In the genomic region with DNA sequence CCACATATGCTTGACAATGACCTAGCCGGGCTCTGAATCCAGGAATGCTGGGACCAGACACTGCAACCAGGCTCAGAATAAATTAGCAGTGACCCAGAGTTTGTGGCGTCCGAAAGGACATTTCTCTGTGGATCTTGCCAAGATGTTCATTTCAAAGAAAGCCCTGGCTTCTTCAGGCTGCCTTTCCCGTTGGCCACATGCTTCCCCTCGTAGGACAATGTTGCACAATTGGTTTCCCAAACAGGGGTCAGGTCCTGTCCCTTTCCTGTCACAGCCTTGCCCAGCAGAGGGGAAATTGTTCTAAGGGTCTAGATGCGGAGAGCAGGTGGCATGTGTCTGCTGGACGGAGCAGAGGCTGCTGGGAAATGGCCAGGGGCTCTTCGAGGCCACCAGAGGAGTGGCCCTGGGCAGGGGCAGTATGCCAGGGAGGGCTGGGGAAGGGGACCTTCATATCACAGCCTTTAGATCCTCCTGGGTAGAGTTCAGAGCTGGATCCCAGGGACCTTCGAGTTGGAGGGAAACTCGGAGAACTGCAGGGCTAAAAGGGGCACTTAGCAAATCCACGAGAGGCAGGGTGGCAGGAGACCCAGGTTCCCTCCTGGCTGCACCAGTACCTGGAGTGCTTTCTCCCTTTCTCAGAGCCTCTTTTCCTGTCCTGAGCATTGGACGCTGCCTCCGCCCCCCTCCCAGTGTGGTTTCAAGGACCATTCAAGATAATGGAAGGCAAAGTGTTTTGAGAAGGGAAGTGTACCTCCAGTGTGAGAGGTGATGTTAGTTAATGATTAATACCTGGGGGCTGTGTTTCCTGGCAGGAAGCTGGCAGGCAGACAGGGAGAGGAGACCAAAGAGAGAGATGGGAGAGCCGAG, we compare ENCODE assay signal across 2 cellular contexts.
TF ChIP-seq lines count a peak whose summit lies in the region.

No MANE protein-coding gene starts in this region.

TF ChIP-seq in A549, 52 proteins besides CTCF, POLR2A, EP300 and RAD21 (continued from another document):
- TF ChIP-seq NFE2L2 (conservative IDR thresholded peaks at IDR 0.05; ENCODE audit: low read length) (no peak), RARB (CRISPR knock-in tag; IDR thresholded peaks at IDR 0.05) (no peak), EHMT2 (IDR thresholded peaks at IDR 0.05; ENCODE audit: low read depth) (no peak), HEYL (CRISPR knock-in tag; IDR thresholded peaks at IDR 0.05) (no peak), EHF (CRISPR knock-in tag; IDR thresholded peaks at IDR 0.05) (no peak), CEBPB (IDR thresholded peaks at IDR 0.05) (no peak), ZC3H11A (IDR thresholded peaks at IDR 0.05) (no peak)
- TF ChIP-seq, protein P1, sequence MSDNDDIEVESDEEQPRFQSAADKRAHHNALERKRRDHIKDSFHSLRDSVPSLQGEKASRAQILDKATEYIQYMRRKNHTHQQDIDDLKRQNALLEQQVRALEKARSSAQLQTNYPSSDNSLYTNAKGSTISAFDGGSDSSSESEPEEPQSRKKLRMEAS (IDR thresholded peaks at IDR 0.05), result no peak
- TF ChIP-seq, protein P2, sequence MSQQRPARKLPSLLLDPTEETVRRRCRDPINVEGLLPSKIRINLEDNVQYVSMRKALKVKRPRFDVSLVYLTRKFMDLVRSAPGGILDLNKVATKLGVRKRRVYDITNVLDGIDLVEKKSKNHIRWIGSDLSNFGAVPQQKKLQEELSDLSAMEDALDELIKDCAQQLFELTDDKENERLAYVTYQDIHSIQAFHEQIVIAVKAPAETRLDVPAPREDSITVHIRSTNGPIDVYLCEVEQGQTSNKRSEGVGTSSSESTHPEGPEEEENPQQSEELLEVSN (IDR thresholded peaks at IDR 0.05; ENCODE audit: borderline replicate concordance, low read depth), result no peak

TF ChIP-seq in IMR-90, 13 proteins besides CTCF, POLR2A, EP300 and RAD21 (continued from another document):
- TF ChIP-seq, protein P3, sequence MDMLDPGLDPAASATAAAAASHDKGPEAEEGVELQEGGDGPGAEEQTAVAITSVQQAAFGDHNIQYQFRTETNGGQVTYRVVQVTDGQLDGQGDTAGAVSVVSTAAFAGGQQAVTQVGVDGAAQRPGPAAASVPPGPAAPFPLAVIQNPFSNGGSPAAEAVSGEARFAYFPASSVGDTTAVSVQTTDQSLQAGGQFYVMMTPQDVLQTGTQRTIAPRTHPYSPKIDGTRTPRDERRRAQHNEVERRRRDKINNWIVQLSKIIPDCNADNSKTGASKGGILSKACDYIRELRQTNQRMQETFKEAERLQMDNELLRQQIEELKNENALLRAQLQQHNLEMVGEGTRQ (IDR thresholded peaks at IDR 0.05; ENCODE audit: low read depth, low read length), result no peak
- no peak for TF ChIP-seq SMC3 (IDR thresholded peaks at IDR 0.05; ENCODE audit: low read depth, low read length)
- TF ChIP-seq RCOR1 (IDR thresholded peaks at IDR 0.05; ENCODE audit: insufficient replicate concordance, low read length), result no peak
- no peak for TF ChIP-seq RFX5 (IDR thresholded peaks at IDR 0.05; ENCODE audit: low read depth, low read length)
- TF ChIP-seq CHD1 (IDR thresholded peaks at IDR 0.05; ENCODE audit: low read depth, low read length), result no peak
- TF ChIP-seq CEBPB (IDR thresholded peaks at IDR 0.05; ENCODE audit: low read depth, low read length), result no peak
- TF ChIP-seq NFE2L2 (IDR thresholded peaks at IDR 0.05; ENCODE audit: low read depth, low read length), result no peak
- TF ChIP-seq, protein P4, sequence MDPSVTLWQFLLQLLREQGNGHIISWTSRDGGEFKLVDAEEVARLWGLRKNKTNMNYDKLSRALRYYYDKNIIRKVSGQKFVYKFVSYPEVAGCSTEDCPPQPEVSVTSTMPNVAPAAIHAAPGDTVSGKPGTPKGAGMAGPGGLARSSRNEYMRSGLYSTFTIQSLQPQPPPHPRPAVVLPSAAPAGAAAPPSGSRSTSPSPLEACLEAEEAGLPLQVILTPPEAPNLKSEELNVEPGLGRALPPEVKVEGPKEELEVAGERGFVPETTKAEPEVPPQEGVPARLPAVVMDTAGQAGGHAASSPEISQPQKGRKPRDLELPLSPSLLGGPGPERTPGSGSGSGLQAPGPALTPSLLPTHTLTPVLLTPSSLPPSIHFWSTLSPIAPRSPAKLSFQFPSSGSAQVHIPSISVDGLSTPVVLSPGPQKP (IDR thresholded peaks at IDR 0.05; ENCODE audit: borderline replicate concordance, low read depth, low read length), result no peak
- no peak for TF ChIP-seq MAFK (IDR thresholded peaks at IDR 0.05; ENCODE audit: low read depth, low read length)
- no peak for TF ChIP-seq MAZ (IDR thresholded peaks at IDR 0.05; ENCODE audit: borderline replicate concordance, low read depth, low read length)
- no peak for TF ChIP-seq FOS (IDR thresholded peaks at IDR 0.05; ENCODE audit: low read depth, low read length)
- TF ChIP-seq MXI1 (IDR thresholded peaks at IDR 0.05; ENCODE audit: borderline replicate concordance, low read depth, low read length), result no peak
